ENCODE assay signal across 18 cellular contexts in genomic region chr1:8800416-8800815, GRCh38. TPM values are rescaled to one million over a fixed set of nuclear protein-coding genes. Genes with fewer than 3 reads are reported as not detected.
DNase-seq lines count a peak whose midpoint lies in the region; ATAC-seq, FAIRE-seq and TF ChIP-seq lines count a peak whose summit lies in the region.
"Had no signal": no experiment of that assay in that cellular context is flagged by ENCODE, and none has a peak within 500 bp of the region (broad histone marks: within the 10 kb centered on the region; RNA-seq: fewer than 3 reads in every experiment).

No MANE protein-coding gene starts in this region.

- H3K36me3 ChIP-seq in GM23338 (ENCODE audit: insufficient read depth) (no peaks in the 10 kb centered on the region), IMR-90 (ENCODE audit: control insufficient read depth, insufficient read depth, low read length) (no peaks in the 10 kb centered on the region; the same call in 1 of the 2 replicates), H1 (ENCODE audit: control insufficient read depth in 2 of 4, insufficient read depth in 4 of 4, low read length in 3 of 4) (no peaks in the 10 kb centered on the region), lung (ENCODE audit: control insufficient read depth in 2 of 2, insufficient read depth in 2 of 2, low read length in 2 of 2) (no peaks in the 10 kb centered on the region)

- H3K23ac ChIP-seq in IMR-90 (ENCODE audit: low read depth, low read length) (no peak overlapping the region), H1 (ENCODE audit: insufficient read length) (no peak overlapping the region)

- POLR2A ChIA-PET in IMR-90 (lab: Charles Lee; ENCODE audit: unreplicated experiment): no interaction called here
- POLR2A ChIA-PET in H1 (lab: Charles Lee; ENCODE audit: partially characterized antibody): interaction anchor here (0.6 kb wide), 1 partner anchor 12 kb away, joined by 3 read pairs; no protein-coding TSS in a partner anchor

- FAIRE-seq in H1 (lab: Jason Lieb, UNC): no peak
- FAIRE-seq: GM19239, H54 had no signal

- ATAC-seq in GM23338: no peak
- no peak for ATAC-seq in IMR-90 (ENCODE audit: low read depth)
- no peak for ATAC-seq in lung (ENCODE audit: insufficient read depth, low FRiP score)
- ATAC-seq: CD8-positive, alpha-beta T cell had no signal

- H4K8ac ChIP-seq in IMR-90 (ENCODE audit: low read depth in 2 of 2, low read length in 2 of 2): no peak overlapping the region
- no peak overlapping the region for H4K8ac ChIP-seq in H1 (ENCODE audit: extremely low read depth, insufficient read depth, low read length)

- no peak overlapping the region for H2BK12ac ChIP-seq in H1 (ENCODE audit: low read depth, low read length)

- dilution Hi-C loops in IMR-90 (cut with HindIII; ENCODE audit: low sequenced_read_pairs, unreplicated experiment): no loop called here

- H2AFZ ChIP-seq in GM23338 (no peak overlapping the region), IMR-90 (replicated peaks; ENCODE audit: low read length, poor library complexity) (no peak overlapping the region), H1 (ENCODE audit: low read length) (no peak overlapping the region)
- H2AFZ ChIP-seq: GM23248 had no signal

- TF ChIP-seq CTCF in GM23338 (conservative IDR thresholded peaks at IDR 0.05; ENCODE audit: low read depth in 2 of 2): no peak
- no peak for TF ChIP-seq CTCF in IMR-90 (conservative IDR thresholded peaks at IDR 0.05; ENCODE audit: low read depth, low read length)
- TF ChIP-seq CTCF in H1 (IDR thresholded peaks at IDR 0.05; ENCODE audit: control extremely low read depth in 1 of 3, insufficient read depth in 1 of 3, low read depth in 1 of 3, low read length in 3 of 3): no peak
- no peak for TF ChIP-seq CTCF in lung (IDR thresholded peaks at IDR 0.05; ENCODE audit: control extremely low read depth, extremely low read depth)
- no peak for TF ChIP-seq CTCF in type B pancreatic cell (conservative IDR thresholded peaks at IDR 0.05)

- CTCF ChIA-PET in IMR-90 (lab: Yijun Ruan, JAX) (no interaction called here), H1 (lab: Charles Lee; ENCODE audit: partially characterized antibody) (interaction anchor here (0.7 to 1.8 kb wide), 6 partner anchors 11 to 757 kb away, joined by 3 to 6 read pairs (median 4); no protein-coding TSS in a partner anchor)

- no peak overlapping the region for H3K4me3 ChIP-seq in GM23338
- H3K4me3 ChIP-seq in IMR-90 (ENCODE audit: insufficient read depth, low read depth, low read length): no peak overlapping the region
- no peak overlapping the region for H3K4me3 ChIP-seq in H1 (ENCODE audit: extremely low read depth in 1 of 4, insufficient read depth in 2 of 4, low read depth in 3 of 4, low read length in 4 of 4)
- no peak overlapping the region for H3K4me3 ChIP-seq in lung
- H3K4me3 ChIP-seq: BLaER1, GM23248 had no signal

- H3K4me2 ChIP-seq in GM23338: no peak overlapping the region
- H3K4me2 ChIP-seq in IMR-90 (ENCODE audit: low read depth, low read length): no peak overlapping the region
- H3K4me2 ChIP-seq in H1 (ENCODE audit: insufficient read depth in 1 of 2, low read depth in 2 of 2, low read length in 2 of 2): no peak overlapping the region
- H3K4me2 ChIP-seq: BLaER1 had no signal

- H4K91ac ChIP-seq in IMR-90 (ENCODE audit: insufficient read depth, low read depth, low read length) (no peak overlapping the region), H1 (replicated peaks; ENCODE audit: insufficient read length, low read length) (no peak overlapping the region)

- H2AK9ac ChIP-seq in IMR-90 (replicated peaks; ENCODE audit: low read depth, low read length, poor library complexity): no peak overlapping the region

- H3K9me3 Mint-ChIP-seq in GM23338: no peaks in the 10 kb centered on the region
- no peaks in the 10 kb centered on the region for H3K9me3 Mint-ChIP-seq in type B pancreatic cell
- H3K9me3 Mint-ChIP-seq: CD4-positive, CD25-positive, alpha-beta regulatory T cell; CD8-positive, alpha-beta T cell had no signal

- H2BK15ac ChIP-seq in IMR-90 (ENCODE audit: low read depth, low read length): no peak overlapping the region
- H2BK15ac ChIP-seq in H1 (ENCODE audit: low read length): no peak overlapping the region

- H3K23me2 ChIP-seq in H1 (ENCODE audit: low read depth, low read length): no peaks in the 10 kb centered on the region

- H3K36me3 Mint-ChIP-seq in GM23338 (ENCODE audit: low read depth) (no peaks in the 10 kb centered on the region; the same call in 2 of the 3 replicates), type B pancreatic cell (peaks cover 17% of the 10 kb centered on the region)

- H3K79me2 ChIP-seq in GM23338 (replicated peaks; ENCODE audit: insufficient read depth) (peaks cover 99% of the 10 kb centered on the region), H1 (ENCODE audit: control insufficient read depth in 1 of 2, insufficient read depth in 2 of 2, low read length in 2 of 2) (peaks cover 3 to 73% of the 10 kb centered on the region in 2 experiments; a peak in 3 of 4 replicates)

- intact Hi-C loops in IMR-90 (cut with micrococcal nuclease): no loop called here

- H2BK120ac ChIP-seq in IMR-90 (ENCODE audit: low read depth, low read length): no peak overlapping the region
- no peak overlapping the region for H2BK120ac ChIP-seq in H1 (replicated peaks; ENCODE audit: low read depth, low read length)

- BruUV-seq in IMR-90 (replicated peaks; lab: Mats Ljungman, UMichigan): no TSS peak

- peaks cover 10 to 30% of the 10 kb centered on the region in 2 experiments; a peak in 3 of 4 replicates for H3K79me1 ChIP-seq in IMR-90 (ENCODE audit: low read depth in 1 of 2, low read length in 2 of 2)
- no peaks in the 10 kb centered on the region; the same call in 1 of the 2 replicates for H3K79me1 ChIP-seq in H1 (ENCODE audit: low read depth, low read length)

- H3K18ac ChIP-seq in IMR-90 (ENCODE audit: low read depth, low read length) (no peak overlapping the region), H1 (ENCODE audit: extremely low read depth, low read length) (no peak overlapping the region)

- H3K4me3 Mint-ChIP-seq in GM23338 (no peak overlapping the region), type B pancreatic cell (no peak overlapping the region)
- H3K4me3 Mint-ChIP-seq: CD4-positive, CD25-positive, alpha-beta regulatory T cell; CD8-positive, alpha-beta T cell had no signal

- DNase-seq in GM23338 (ENCODE audit: low spot score) (no peak), IMR-90 (no peak), H1 (ENCODE audit: low read depth in 1 of 2, low spot score in 2 of 2) (peak in 1 of 2 experiments; percentile 38), lung (ENCODE audit: low spot score) (peak; percentile 59), type B pancreatic cell (ENCODE audit: extremely low spot score, unreplicated experiment) (no peak), NCI-H446 (lab: John Stamatoyannopoulos, UW) (no peak), HT-29 (ENCODE audit: low spot score) (no peak)
- DNase-seq: Caco-2; CD4-positive, CD25-positive, alpha-beta regulatory T cell; CD8-positive, alpha-beta T cell; DMS153; DND-41; GM23248; HCEC 1CT had no signal

- H3K27ac Mint-ChIP-seq in GM23338 (no peak overlapping the region), type B pancreatic cell (no peak overlapping the region)
- H3K27ac Mint-ChIP-seq: CD4-positive, CD25-positive, alpha-beta regulatory T cell; CD8-positive, alpha-beta T cell had no signal

- H3K4me1 Mint-ChIP-seq in GM23338: peaks cover 10% of the 10 kb centered on the region; the same call in 2 of the 3 replicates
- peaks cover 22% of the 10 kb centered on the region for H3K4me1 Mint-ChIP-seq in type B pancreatic cell (ENCODE audit: unreplicated experiment)

- H2BK20ac ChIP-seq in IMR-90 (ENCODE audit: low read depth, low read length) (no peak overlapping the region), H1 (ENCODE audit: low read length) (no peak overlapping the region)

- in situ Hi-C loops in IMR-90 (cut with MboI; ENCODE audit: low sequenced_read_pairs): no loop called here

- TF ChIP-seq EP300 in H1 (IDR thresholded peaks at IDR 0.05; ENCODE audit: borderline replicate concordance in 1 of 2, low read depth in 2 of 2, low read length in 2 of 2): no peak

- H3K9ac ChIP-seq in IMR-90 (ENCODE audit: low read depth, low read length): no peak overlapping the region
- no peak overlapping the region for H3K9ac ChIP-seq in H1 (replicated peaks in 1 of 4; ENCODE audit: extremely low read depth in 1 of 4, low read depth in 3 of 4, low read length in 3 of 4)
- H3K9ac ChIP-seq: BLaER1, GM23248 had no signal

- no peaks in the 10 kb centered on the region; the same call in 1 of the 2 replicates for H3K4me1 ChIP-seq in GM23338 (ENCODE audit: insufficient read depth)
- no peaks in the 10 kb centered on the region for H3K4me1 ChIP-seq in IMR-90 (ENCODE audit: control insufficient read depth, insufficient read depth, low read length)
- H3K4me1 ChIP-seq in H1 (replicated peaks in 1 of 4; ENCODE audit: control insufficient read depth in 3 of 4, insufficient read depth in 4 of 4, low read length in 3 of 4): no peaks in the 10 kb centered on the region
- H3K4me1 ChIP-seq in lung (ENCODE audit: control insufficient read depth in 2 of 2, insufficient read depth in 2 of 2, low read length in 2 of 2): peaks cover 0 to 3% of the 10 kb centered on the region in 2 donors
- H3K4me1 ChIP-seq: Caco-2 had no signal

- H2BK5ac ChIP-seq in IMR-90 (ENCODE audit: low read depth, low read length, poor library complexity, severe bottlenecking): no peak overlapping the region
- no peak overlapping the region for H2BK5ac ChIP-seq in H1 (ENCODE audit: low read depth, low read length)

- H4K20me1 ChIP-seq in GM23338 (replicated peaks; ENCODE audit: insufficient read depth) (peaks cover 14% of the 10 kb centered on the region), IMR-90 (ENCODE audit: insufficient read depth, low read length) (peaks cover 5% of the 10 kb centered on the region), H1 (replicated peaks in 1 of 2; ENCODE audit: control insufficient read depth in 1 of 2, insufficient read depth in 2 of 2, low read length in 2 of 2) (peaks cover 0 to 3% of the 10 kb centered on the region in 2 experiments)

- peaks cover 2% of the 10 kb centered on the region for H3K27me3 Mint-ChIP-seq in GM23338 (ENCODE audit: insufficient read depth, low read depth, poor library complexity)
- H3K27me3 Mint-ChIP-seq in type B pancreatic cell: no peaks in the 10 kb centered on the region
- H3K27me3 Mint-ChIP-seq: CD4-positive, CD25-positive, alpha-beta regulatory T cell had no signal

- H3K56ac ChIP-seq in IMR-90 (ENCODE audit: extremely low read depth, insufficient read depth, low read length) (no peak overlapping the region), H1 (replicated peaks; ENCODE audit: insufficient read length, low read depth, low read length) (no peak overlapping the region)

- H3K9me3 ChIP-seq in IMR-90 (ENCODE audit: control insufficient read depth, insufficient read depth, low read length): no peaks in the 10 kb centered on the region
- no peaks in the 10 kb centered on the region for H3K9me3 ChIP-seq in H1 (ENCODE audit: insufficient read depth in 2 of 2, low read depth in 1 of 2, low read length in 1 of 2)
- no peaks in the 10 kb centered on the region for H3K9me3 ChIP-seq in lung (ENCODE audit: control insufficient read depth in 2 of 2, insufficient read depth in 1 of 2, low read length in 1 of 2)
- H3K9me3 ChIP-seq: Caco-2 had no signal

- no peaks in the 10 kb centered on the region for H3K9me2 ChIP-seq in GM23338 (ENCODE audit: insufficient read depth)

- H2AK5ac ChIP-seq in IMR-90 (ENCODE audit: low read depth, low read length) (no peak overlapping the region), H1 (ENCODE audit: low read depth, low read length) (no peak overlapping the region)

- no peak overlapping the region for H3K4ac ChIP-seq in IMR-90 (ENCODE audit: low read depth, low read length)
- H3K4ac ChIP-seq in H1 (replicated peaks; ENCODE audit: insufficient read length, low read depth, low read length): no peak overlapping the region

- peaks cover 3% of the 10 kb centered on the region; the same call in 1 of the 2 replicates for H3K9me1 ChIP-seq in IMR-90 (ENCODE audit: insufficient read depth, low read length)

- no peak overlapping the region for H4K5ac ChIP-seq in IMR-90 (ENCODE audit: low read depth, low read length)
- no peak overlapping the region for H4K5ac ChIP-seq in H1 (ENCODE audit: insufficient read length, low read depth, low read length)

- H3F3A ChIP-seq in GM23338 (replicated peaks; ENCODE audit: low read depth): no peaks in the 10 kb centered on the region

- H3K14ac ChIP-seq in IMR-90 (replicated peaks; ENCODE audit: low read depth, low read length): no peak overlapping the region
- no peak overlapping the region for H3K14ac ChIP-seq in H1 (ENCODE audit: insufficient read length)

- H3K27ac ChIP-seq in GM23338 (ENCODE audit: low read depth) (peak overlapping the region; percentile 45; the same call in 1 of the 2 replicates), IMR-90 (ENCODE audit: insufficient read depth, low read length) (no peak overlapping the region), H1 (ENCODE audit: low read depth, low read length) (no peak overlapping the region), lung (ENCODE audit: low read depth in 1 of 2, low read length in 1 of 2) (no peak overlapping the region)
- H3K27ac ChIP-seq: BLaER1, C4-2B, GM23248 had no signal

- H3K27me3 ChIP-seq in GM23338 (ENCODE audit: insufficient read depth) (no peaks in the 10 kb centered on the region), IMR-90 (ENCODE audit: control insufficient read depth, insufficient read depth, low read length) (no peaks in the 10 kb centered on the region), H1 (replicated peaks in 1 of 4; ENCODE audit: control insufficient read depth in 3 of 4, extremely low read depth in 1 of 4, insufficient read depth in 3 of 4, low read length in 3 of 4) (no peaks in the 10 kb centered on the region), lung (ENCODE audit: control insufficient read depth, insufficient read depth) (no peaks in the 10 kb centered on the region)
- H3K27me3 ChIP-seq: BLaER1 had no signal

- TF ChIP-seq POLR2A in IMR-90 (IDR thresholded peaks at IDR 0.05; ENCODE audit: low read depth, low read length) (no peak), H1 (IDR thresholded peaks at IDR 0.05; ENCODE audit: control extremely low read depth in 1 of 2, low read depth in 2 of 2, low read length in 2 of 2) (no peak)

- no peak for TF ChIP-seq RAD21 in IMR-90 (IDR thresholded peaks at IDR 0.05; ENCODE audit: low read length)
- no peak for TF ChIP-seq RAD21 in H1 (IDR thresholded peaks at IDR 0.05 in 1 of 2, conservative IDR thresholded peaks at IDR 0.05 in 1 of 2; ENCODE audit: low read depth in 2 of 2, low read length in 2 of 2)

- WGBS in IMR-90 (ENCODE audit: extremely low coverage in 2 of 2, insufficient read length in 1 of 2), 2 experiments: no CpG with 5 or more reads among the region's 5 CpGs
- 96% methylated on average over 5 of the region's 5 CpGs; no CpG with 5 or more reads in 1 of the 2 experiments for WGBS in H1 (ENCODE audit: extremely low coverage in 1 of 2, insufficient coverage in 1 of 2, insufficient read length in 1 of 2, insufficient replicate concordance in 2 of 2, low coverage in 1 of 2, low lambda C conversion rate in 2 of 2, missing lambda C conversion rate in 1 of 2), 2 experiments
- 75 to 80% methylated on average over 5 of the region's 5 CpGs for WGBS in lung, 2 donors

RNA-seq across cellular contexts. Expression of gene RERE, which starts 17.0 kb away (rescaled TPM):
- 157 and 170 TPM in 2 replicates for total RNA-seq in GM23338 (2014; rRNA removed; shearing (Covaris generic))
- polyA plus RNA-seq in GM23338 (2016; fragmentation: Nextera tagmentation; extraction: Ambion mirVana) (148 and 166 TPM in 2 replicates), IMR-90 (2012; rRNA removed) (13.5 and 25.1 TPM in 2 replicates), H1 (2011; rRNA removed) (15.3 and 17.5 TPM in 2 replicates), lung (10 to 100 TPM; 21.7 to 25.9 TPM)
- total RNA-seq in IMR-90 (2012; rRNA removed) (11.5 and 15.8 TPM in 2 replicates), lung (100 to 1,000 TPM in 1 of 2 donors, 10 to 100 TPM in 1; 89.1 to 207 TPM), type B pancreatic cell (ENCODE audit: low replicate concordance) (100 and 141 TPM in 2 replicates)
- 7.6 and 12.1 TPM in 2 replicates for polyA plus RNA-seq in IMR-90 (2012; cell fraction: cytosol; rRNA removed)
- 27.4 and 39.6 TPM in 2 replicates for polyA plus RNA-seq in IMR-90 (2012; cell fraction: nucleus; rRNA removed; ENCODE audit: low replicate concordance)
- total RNA-seq in H1 (2021; fragmentation: NEBNext Ultra II Directional; extraction: Animal tissue kit (Norgen Biotek cat#: 25700)): 126 and 142 TPM in 2 replicates
- polyA plus RNA-seq in H1 (2011; cell fraction: cytosol; rRNA removed): 10.6 TPM
- 92.6 TPM for polyA plus RNA-seq in H1 (2011; cell fraction: nucleus; rRNA removed)
- 63.0 to 85.2 TPM (median 68.9 TPM) in 4 replicates for polyA plus RNA-seq in H1 (2012, experiment 1 of 2)
- polyA plus RNA-seq in H1 (2012, experiment 2 of 2): 48.9 TPM
- 54.3 TPM for polyA plus RNA-seq in H1 (2013, experiment 1 of 2)
- 52.9 TPM for polyA plus RNA-seq in H1 (2013, experiment 2 of 2)
- polyA minus RNA-seq in H1 (2011; rRNA and poly(A)+ RNA removed): 140 and 169 TPM in 2 replicates
- polyA minus RNA-seq in H1 (2011; cell fraction: cytosol; rRNA and poly(A)+ RNA removed): 66.2 TPM
- 188 TPM for polyA minus RNA-seq in H1 (2011; cell fraction: nucleus; rRNA and poly(A)+ RNA removed)
- 35.5 and 37.1 TPM in 2 replicates for total RNA-seq in HT-29 (2014; rRNA removed; shearing (Covaris generic))
